23 cellular contexts compared by ENCODE assay signal in genomic region chr7:79157281-79157680, GRCh38.
"Had no signal": no experiment of that assay in that cellular context is flagged by ENCODE, and none has a peak within 500 bp of the region (broad histone marks: within the 10 kb centered on the region; RNA-seq: fewer than 3 reads in every experiment).

No MANE protein-coding gene starts in this region.

- H3K27me3 Mint-ChIP-seq: dendritic cell treated with granulocyte-macrophage colony-stimulating factor and Interleukin-4, amounts not matched to agents 40 ng/mL and 50 ng/mL, for 4 days; naive thymus-derived CD8-positive, alpha-beta T cell; stimulated activated naive CD8-positive, alpha-beta T cell treated with anti-CD3 and anti-CD28 coated beads, Interleukin-15, Interleukin-2, amounts not matched to agents 100 ng/mL and 50 ng/mL, for 24 hours had no signal

- H3K4me3 Mint-ChIP-seq: dendritic cell treated with granulocyte-macrophage colony-stimulating factor and Interleukin-4, amounts not matched to agents 40 ng/mL and 50 ng/mL, for 4 days; naive thymus-derived CD8-positive, alpha-beta T cell; nephron progenitor cell; stimulated activated effector memory CD8-positive, alpha-beta T cell treated with anti-CD3 and anti-CD28 coated beads, Interleukin-12 subunit alpha, Interleukin-12 subunit beta, amount 100 ng/mL, for 72 hours; stimulated activated naive CD8-positive, alpha-beta T cell treated with anti-CD3 and anti-CD28 coated beads, Interleukin-15, Interleukin-2, amounts not matched to agents 100 ng/mL and 50 ng/mL, for 24 hours had no signal

- H3K4me3 ChIP-seq: colonic mucosa, gastroesophageal sphincter, heart left ventricle, lower lobe of right lung, prostate gland, right atrium auricular region, thoracic aorta, tibial nerve, upper lobe of left lung had no signal

- ATAC-seq: foreskin keratinocyte; gastroesophageal sphincter; heart left ventricle; left ventricle myocardium superior; lower lobe of right lung; naive thymus-derived CD8-positive, alpha-beta T cell; sciatic nerve; stimulated activated effector memory CD8-positive, alpha-beta T cell treated with anti-CD3 and anti-CD28 coated beads, Interleukin-12 subunit alpha, Interleukin-12 subunit beta, amount 100 ng/mL, for 72 hours had no signal

- DNase-seq: colonic mucosa; effector CD8-positive, alpha-beta T cell; foreskin keratinocyte; heart left ventricle; hippocampal formation; kidney glomerular epithelial cell; left ventricle myocardium superior; lower lobe of right lung; naive thymus-derived CD8-positive, alpha-beta T cell; nephron progenitor cell; nucleus accumbens; stimulated activated CD4-positive, alpha-beta T cell treated with anti-CD3 and anti-CD28 coated beads, Interleukin-2, amount 100 ng/mL, for 24 hours; stimulated activated CD4-positive, alpha-beta T cell treated with anti-CD3 and anti-CD28 coated beads, Interleukin-4, amount 100 ng/mL, for 24 hours; upper lobe of left lung had no signal

- H3K27ac Mint-ChIP-seq: dendritic cell treated with granulocyte-macrophage colony-stimulating factor and Interleukin-4, amounts not matched to agents 40 ng/mL and 50 ng/mL, for 4 days; naive thymus-derived CD8-positive, alpha-beta T cell; nephron progenitor cell; stimulated activated effector memory CD8-positive, alpha-beta T cell treated with anti-CD3 and anti-CD28 coated beads, Interleukin-12 subunit alpha, Interleukin-12 subunit beta, amount 100 ng/mL, for 72 hours; stimulated activated naive CD8-positive, alpha-beta T cell treated with anti-CD3 and anti-CD28 coated beads, Interleukin-15, Interleukin-2, amounts not matched to agents 100 ng/mL and 50 ng/mL, for 24 hours had no signal

- H3K36me3 Mint-ChIP-seq: stimulated activated effector memory CD8-positive, alpha-beta T cell treated with anti-CD3 and anti-CD28 coated beads, Interleukin-12 subunit alpha, Interleukin-12 subunit beta, amount 100 ng/mL, for 72 hours had no signal

- H3K4me1 Mint-ChIP-seq: naive thymus-derived CD8-positive, alpha-beta T cell; nephron progenitor cell; stimulated activated effector memory CD8-positive, alpha-beta T cell treated with anti-CD3 and anti-CD28 coated beads, Interleukin-12 subunit alpha, Interleukin-12 subunit beta, amount 100 ng/mL, for 72 hours had no signal
